11 cellular contexts compared by ENCODE assay signal in the genomic region with DNA sequence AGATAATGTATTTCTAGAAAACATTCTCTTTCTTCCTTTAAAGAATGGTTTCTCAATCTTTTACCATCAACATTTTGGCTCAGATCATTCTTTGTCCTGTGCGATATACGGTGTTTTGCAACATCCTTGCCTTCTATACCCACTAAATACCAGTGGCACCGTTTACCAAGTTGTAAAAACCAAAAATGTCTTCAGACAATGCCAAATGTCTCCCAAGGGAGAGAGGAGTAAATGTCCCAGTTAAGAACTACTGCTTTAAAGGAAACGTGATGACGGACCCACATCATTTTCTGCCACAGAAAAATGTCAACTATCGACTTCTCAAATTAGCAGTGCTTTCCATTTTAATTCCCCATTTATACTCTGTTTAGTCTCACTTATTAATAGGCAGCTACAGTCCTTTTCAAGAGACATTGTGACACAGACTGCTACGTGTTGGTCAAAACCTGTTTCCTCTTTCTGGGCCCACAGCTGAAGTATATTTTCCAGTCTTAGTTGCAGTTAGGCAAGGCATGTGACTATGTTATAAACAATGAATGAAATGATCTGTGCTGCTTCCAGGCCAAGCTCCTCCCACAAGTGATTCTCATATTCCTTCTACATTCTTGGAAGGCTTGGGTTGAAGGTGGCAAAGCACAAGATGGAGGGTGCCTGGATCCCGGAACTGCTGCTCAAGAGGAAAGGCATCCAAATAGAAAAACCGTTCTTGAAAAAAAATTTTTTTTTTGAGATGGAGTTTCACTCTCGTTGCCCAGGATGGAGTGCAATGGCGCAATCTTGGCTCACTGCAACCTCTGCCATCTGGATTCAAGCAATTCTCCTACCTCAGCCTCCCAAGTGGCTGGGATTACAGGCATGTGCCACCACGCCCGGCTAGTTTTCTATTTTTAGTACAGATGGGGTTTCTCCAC. TPM values are rescaled to one million over a fixed set of nuclear protein-coding genes. Genes with fewer than 3 reads are reported as not detected.
A peak's percentile ranks its signal among the peaks of the same experiment; 100 is the strongest.
DNase-seq lines count a peak whose midpoint lies in the region; ATAC-seq and TF ChIP-seq lines count a peak whose summit lies in the region.
"Had no signal": no experiment of that assay in that cellular context is flagged by ENCODE, and none has a peak within 500 bp of the region (broad histone marks: within the 10 kb centered on the region; RNA-seq: fewer than 3 reads in every experiment).

No MANE protein-coding gene starts in this region.

- CTCF ChIA-PET in T-cell (lab: Charles Lee): interaction anchor here in 1 of 2 donors (0.7 kb wide), 1 partner anchor 21 kb away, joined by 3 read pairs; no protein-coding TSS in a partner anchor

- H3K4me3 ChIP-seq in AG09309 (ENCODE audit: control insufficient read depth, low read depth, low read length) (no peak overlapping the region), muscle layer of duodenum (ENCODE audit: low read depth in 1 of 2, low read length in 2 of 2) (peak overlapping the region in 1 of 2 donors; percentile 1)

- H3K27ac ChIP-seq in muscle layer of duodenum (ENCODE audit: low read length): peak overlapping the region; percentile 93

- H3K9me3 ChIP-seq in muscle layer of duodenum (ENCODE audit: control insufficient read depth in 1 of 2, low read length in 2 of 2): no peaks in the 10 kb centered on the region

- H3K27ac Mint-ChIP-seq in chondrocyte (ENCODE audit: unreplicated experiment) (peak overlapping the region; percentile 69), T-cell (peak overlapping the region in 1 of 2 donors; percentile 3)
- no peak overlapping the region for H3K27ac Mint-ChIP-seq in activated naive CD8-positive, alpha-beta T cell treated with anti-CD3 and anti-CD28 coated beads, Interleukin-2, amount 50 U/mL, for 24 hours
- H3K27ac Mint-ChIP-seq: nephron progenitor cell had no signal

- ATAC-seq in T-cell (replicated peaks in 1 of 4): no peak
- ATAC-seq in GM21723 (IDR thresholded peaks at IDR 0.05; ENCODE audit: unreplicated experiment): no peak
- no peak for ATAC-seq in activated naive CD8-positive, alpha-beta T cell treated with anti-CD3 and anti-CD28 coated beads, Interleukin-2, amount 50 U/mL, for 24 hours

- H3K4me3 Mint-ChIP-seq in chondrocyte (ENCODE audit: unreplicated experiment) (no peak overlapping the region), T-cell (no peak overlapping the region)
- H3K4me3 Mint-ChIP-seq in activated naive CD8-positive, alpha-beta T cell treated with anti-CD3 and anti-CD28 coated beads, Interleukin-2, amount 50 U/mL, for 24 hours: no peak overlapping the region
- H3K4me3 Mint-ChIP-seq: nephron progenitor cell had no signal

- H3K9me3 Mint-ChIP-seq in chondrocyte (ENCODE audit: low read depth) (no peaks in the 10 kb centered on the region), T-cell (no peaks in the 10 kb centered on the region)
- no peaks in the 10 kb centered on the region for H3K9me3 Mint-ChIP-seq in activated naive CD8-positive, alpha-beta T cell treated with anti-CD3 and anti-CD28 coated beads, Interleukin-2, amount 50 U/mL, for 24 hours
- H3K9me3 Mint-ChIP-seq: nephron progenitor cell had no signal

- DNase-seq in AG09309 (ENCODE audit: low read depth) (peak; percentile 92), LHCN-M2 (ENCODE audit: low read depth) (peak; percentile 67), chondrocyte (ENCODE audit: low spot score) (no peak), T-cell (no peak), kidney glomerular epithelial cell (lab: John Stamatoyannopoulos, UW) (no peak)
- DNase-seq in activated naive CD8-positive, alpha-beta T cell treated with anti-CD3 and anti-CD28 coated beads, Interleukin-2, amount 50 U/mL, for 24 hours: no peak
- DNase-seq: DND-41; effector memory CD4-positive, alpha-beta T cell; nephron progenitor cell had no signal

- peaks cover 11 to 30% of the 10 kb centered on the region in 2 donors for H3K36me3 ChIP-seq in muscle layer of duodenum (ENCODE audit: control insufficient read depth in 1 of 2, insufficient read depth in 2 of 2, low read length in 2 of 2)

- POLR2A ChIA-PET in T-cell (lab: Charles Lee): no interaction called here

- H3K27me3 Mint-ChIP-seq in chondrocyte (ENCODE audit: low read depth): no peaks in the 10 kb centered on the region
- no peaks in the 10 kb centered on the region for H3K27me3 Mint-ChIP-seq in T-cell
- H3K27me3 Mint-ChIP-seq in activated naive CD8-positive, alpha-beta T cell treated with anti-CD3 and anti-CD28 coated beads, Interleukin-2, amount 50 U/mL, for 24 hours: no peaks in the 10 kb centered on the region

- H3K4me1 Mint-ChIP-seq in chondrocyte (ENCODE audit: low read depth) (peaks cover 10% of the 10 kb centered on the region), T-cell (no peaks in the 10 kb centered on the region)
- H3K4me1 Mint-ChIP-seq in activated naive CD8-positive, alpha-beta T cell treated with anti-CD3 and anti-CD28 coated beads, Interleukin-2, amount 50 U/mL, for 24 hours: peaks cover 5% of the 10 kb centered on the region

- no peaks in the 10 kb centered on the region for H3K27me3 ChIP-seq in muscle layer of duodenum (ENCODE audit: low read depth, low read length)

- H3K36me3 Mint-ChIP-seq in chondrocyte (ENCODE audit: low read depth) (peaks cover 33% of the 10 kb centered on the region), T-cell (peaks cover 28% of the 10 kb centered on the region)
- H3K36me3 Mint-ChIP-seq in activated naive CD8-positive, alpha-beta T cell treated with anti-CD3 and anti-CD28 coated beads, Interleukin-2, amount 50 U/mL, for 24 hours (ENCODE audit: low read depth): peaks cover 8% of the 10 kb centered on the region

- H3K4me1 ChIP-seq in muscle layer of duodenum (ENCODE audit: control insufficient read depth in 1 of 2, insufficient read depth in 2 of 2, low read length in 2 of 2): peaks cover 0 to 4% of the 10 kb centered on the region in 2 donors

- TF ChIP-seq CTCF in AG09309 (IDR thresholded peaks at IDR 0.05; ENCODE audit: control insufficient read depth, insufficient read depth, low read depth, low read length, missing control alignments): no peak
- no peak for TF ChIP-seq CTCF in chondrocyte (IDR thresholded peaks at IDR 0.05)

RNA-seq across cellular contexts. Expression of gene PRXL2C, which starts 8.8 kb away (rescaled TPM):
- total RNA-seq in LHCN-M2 (2014; rRNA removed) (11.2 and 14.6 TPM in 2 replicates), chondrocyte (20.7 to 24.7 TPM (median 20.9 TPM) in 3 replicates), T-cell (10 to 100 TPM in 4 of 5 donors, 1 to 10 TPM in 1; 9.3 to 17.0 (median 11.2) TPM)
- polyA plus RNA-seq in LHCN-M2 (2012): 8.2 TPM

RNA-seq across cellular contexts. Expression of gene CDC14B, which starts 26.7 kb away (rescaled TPM):
- total RNA-seq in LHCN-M2 (2014; rRNA removed) (10.8 and 12.6 TPM in 2 replicates), chondrocyte (14.5 to 16.8 TPM (median 15.5 TPM) in 3 replicates), T-cell (10 to 100 TPM in 1 of 5 donors, 1 to 10 TPM in 4; 4.8 to 11.9 (median 7.2) TPM)
- polyA plus RNA-seq in LHCN-M2 (2012): 4.8 TPM

Comparison
In these comparisons a context has a peak if more than half of its experiments do, and no peak if none do; other contexts are left out.
1. DNase-seq: peak in AG09309 (single experiment) and LHCN-M2 (single experiment); none in chondrocyte (single experiment), T-cell (0 of 34), kidney glomerular epithelial cell (single experiment) and activated naive CD8-positive, alpha-beta T cell treated with anti-CD3 and anti-CD28 coated beads, Interleukin-2, amount 50 U/mL, for 24 hours (single experiment).